ENCODE assay signal across 2 cellular contexts in genomic region chr14:96863986-96864330, GRCh38.
TF ChIP-seq lines count a peak whose summit lies in the region.

No MANE protein-coding gene starts in this region.

TF ChIP-seq in IMR-90, 13 proteins besides CTCF, POLR2A, EP300 and RAD21 (continued from another document):
- peak; percentile 73 for TF ChIP-seq MAFK (IDR thresholded peaks at IDR 0.05; ENCODE audit: low read depth, low read length)

TF ChIP-seq in K562, 482 proteins besides CTCF, POLR2A, EP300 and RAD21:
- peak; percentile 58; the same call in 1 of the 2 replicates for TF ChIP-seq MAFF (IDR thresholded peaks at IDR 0.05; ENCODE audit: low read length)
- TF ChIP-seq ZNF316 (IDR thresholded peaks at IDR 0.05), result peak; percentile 90
- no peak for TF ChIP-seq IRF9 (tag; IDR thresholded peaks at IDR 0.05)
- no peak for TF ChIP-seq FOXA1 (IDR thresholded peaks at IDR 0.05; ENCODE audit: borderline replicate concordance)
- peak; percentile 46; the same call in 1 of the 2 replicates for TF ChIP-seq MAFK (IDR thresholded peaks at IDR 0.05; ENCODE audit: low read length)
- peak; percentile 41 for TF ChIP-seq MAFG (tag; conservative IDR thresholded peaks at IDR 0.05)
- peak; percentile 78 for TF ChIP-seq C11orf30 (IDR thresholded peaks at IDR 0.05; ENCODE audit: low read depth)
- no peak for TF ChIP-seq MYBL2 (IDR thresholded peaks at IDR 0.05; ENCODE audit: low read depth)
- TF ChIP-seq MYBL2 (CRISPR knock-in tag; IDR thresholded peaks at IDR 0.05; ENCODE audit: borderline replicate concordance), result no peak
